18 cellular contexts compared by ENCODE assay signal in the genomic region with DNA sequence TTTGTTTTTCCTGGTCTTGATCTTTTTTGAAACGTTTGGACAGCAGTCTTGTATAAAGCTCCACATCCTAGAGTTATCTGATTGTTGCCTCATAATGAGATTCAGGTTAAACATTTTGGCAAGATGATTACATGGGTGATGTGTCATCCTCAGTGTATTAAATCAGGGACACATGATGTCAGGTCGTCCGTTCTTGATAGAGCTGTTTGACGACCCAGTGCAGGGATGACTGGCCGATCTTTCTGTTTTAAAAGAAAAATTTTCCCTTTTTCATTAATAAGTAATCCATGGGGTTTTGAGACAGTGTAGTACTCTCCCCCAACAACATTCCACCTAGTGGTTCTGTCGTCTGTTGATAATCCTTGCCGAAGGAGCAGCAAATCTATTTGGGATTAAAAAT. TPM values are rescaled to one million over a fixed set of nuclear protein-coding genes. Genes with fewer than 3 reads are reported as not detected.
"Had no signal": no experiment of that assay in that cellular context is flagged by ENCODE, and none has a peak within 500 bp of the region (broad histone marks: within the 10 kb centered on the region; RNA-seq: fewer than 3 reads in every experiment).

No MANE protein-coding gene starts in this region.

- H3K27ac ChIP-seq: colonic mucosa, left lung, ovary, spleen, upper lobe of left lung had no signal

- H3K9me3 ChIP-seq: colonic mucosa, left lung, ovary, spleen, upper lobe of left lung had no signal

- H3K4me1 ChIP-seq: colonic mucosa, left lung, spleen, upper lobe of left lung had no signal

- ATAC-seq: activated CD8-positive, alpha-beta T cell treated with anti-CD3 and anti-CD28 coated beads, Interleukin-2, amount 10 ng/mL, durations not matched to agents 7 days and 5 days; activated T-cell treated with anti-CD3 and anti-CD28 coated beads, Interleukin-2, amount 50 U/mL, for 72 hours; left lung; naive thymus-derived CD4-positive, alpha-beta T cell; sciatic nerve; stimulated activated naive CD8-positive, alpha-beta T cell treated with anti-CD3 and anti-CD28 coated beads, Interleukin-15, amount 100 ng/mL, for 72 hours had no signal

- H3K36me3 ChIP-seq: colonic mucosa, left lung, ovary, spleen, upper lobe of left lung had no signal

- DNase-seq: activated CD4-positive, alpha-beta T cell treated with anti-CD3 and anti-CD28 coated beads, Interleukin-2, amount 10 ng/mL, durations not matched to agents 24 days and 14 days; activated CD4-positive, CD25-positive, alpha-beta regulatory T cell; activated CD8-positive, alpha-beta memory T cell treated with anti-CD3 and anti-CD28 coated beads, Interleukin-2, amount 50 U/mL, for 48 hours; activated CD8-positive, alpha-beta T cell treated with anti-CD3 and anti-CD28 coated beads, Interleukin-2, amount 10 ng/mL, durations not matched to agents 7 days and 5 days; activated naive CD8-positive, alpha-beta T cell treated with anti-CD3 and anti-CD28 coated beads for 36 hours; activated T-cell treated with anti-CD3 and anti-CD28 coated beads, Interleukin-2, amount 50 U/mL, for 72 hours; central memory CD4-positive, alpha-beta T cell; colonic mucosa; left lung; mammary epithelial cell; naive thymus-derived CD4-positive, alpha-beta T cell; ovary; spleen; stimulated activated naive CD8-positive, alpha-beta T cell treated with anti-CD3 and anti-CD28 coated beads, Interleukin-15, amount 100 ng/mL, for 72 hours; upper lobe of left lung had no signal

- H3K27me3 ChIP-seq: colonic mucosa, left lung, ovary, upper lobe of left lung had no signal

- H3K4me3 ChIP-seq: colonic mucosa, left lung, ovary, spleen, upper lobe of left lung had no signal

RNA-seq across cellular contexts. Expression of a gene that starts 44.5 kb away (rescaled TPM):
- total RNA-seq: activated CD4-positive, alpha-beta T cell treated with anti-CD3 and anti-CD28 coated beads, Interleukin-2, amount 10 ng/mL, durations not matched to agents 24 days and 14 days; activated CD8-positive, alpha-beta T cell treated with anti-CD3 and anti-CD28 coated beads, Interleukin-2, amount 10 ng/mL, durations not matched to agents 7 days and 5 days; activated naive CD8-positive, alpha-beta T cell treated with anti-CD3 and anti-CD28 coated beads for 36 hours; activated T-cell treated with anti-CD3 and anti-CD28 coated beads, Interleukin-2, amount 50 U/mL, for 72 hours; frontal cortex; T-helper 2 cell treated with Interferon-gamma antibody and Interleukin-4, amounts not matched to agents 100 ng/mL and 5 ng/mL, for 36 hours had no signal
- polyA plus RNA-seq: naive thymus-derived CD4-positive, alpha-beta T cell had no signal
